Comparison of ENCODE assay signal across 19 cellular contexts in genomic region chr3:12384451-12385233, GRCh38.
"Had no signal": no experiment of that assay in that cellular context is flagged by ENCODE, and none has a peak within 500 bp of the region (broad histone marks: within the 10 kb centered on the region; RNA-seq: fewer than 3 reads in every experiment).

No MANE protein-coding gene starts in this region.

- H3K4me3 ChIP-seq: thoracic aorta, upper lobe of right lung had no signal

- H3K9me3 ChIP-seq: thoracic aorta, upper lobe of right lung had no signal

- H3K27ac Mint-ChIP-seq: activated B cell treated with CpG ODN at 0.5 μM for 24 hours; activated naive CD4-positive, alpha-beta T cell treated with anti-CD3 and anti-CD28 coated beads, Interleukin-2, amount 10 ng/mL, durations not matched to agents 7 days and 5 days; brain; nephron; stimulated activated naive CD8-positive, alpha-beta T cell treated with anti-CD3 and anti-CD28 coated beads, Interleukin-15, Interleukin-2, amounts not matched to agents 100 ng/mL and 50 ng/mL, for 24 hours had no signal

- ATAC-seq: foreskin keratinocyte, upper lobe of right lung had no signal

- DNase-seq: activated B cell treated with CpG ODN at 0.5 μM for 24 hours; activated naive CD4-positive, alpha-beta T cell treated with anti-CD3 and anti-CD28 coated beads, Interleukin-2, amount 10 ng/mL, durations not matched to agents 7 days and 5 days; amniotic stem cell; cortex of kidney; effector CD8-positive, alpha-beta T cell; foreskin keratinocyte; glutamatergic neuron; nucleus accumbens; posterior cingulate gyrus; retina; SIG-M5; stimulated activated CD4-positive, alpha-beta T cell treated with anti-CD3 and anti-CD28 coated beads, Interleukin-4, amount 100 ng/mL, for 24 hours; stimulated activated CD8-positive, alpha-beta memory T cell treated with anti-CD3 and anti-CD28 coated beads, Interleukin-4, amount 100 ng/mL, for 48 hours; upper lobe of right lung had no signal

- H3K9me3 Mint-ChIP-seq: activated naive CD4-positive, alpha-beta T cell treated with anti-CD3 and anti-CD28 coated beads, Interleukin-2, amount 10 ng/mL, durations not matched to agents 7 days and 5 days; central memory CD8-positive, alpha-beta T cell; stimulated activated naive CD8-positive, alpha-beta T cell treated with anti-CD3 and anti-CD28 coated beads, Interleukin-15, Interleukin-2, amounts not matched to agents 100 ng/mL and 50 ng/mL, for 24 hours had no signal

- H3K4me3 Mint-ChIP-seq: activated B cell treated with CpG ODN at 0.5 μM for 24 hours; activated naive CD4-positive, alpha-beta T cell treated with anti-CD3 and anti-CD28 coated beads, Interleukin-2, amount 10 ng/mL, durations not matched to agents 7 days and 5 days; brain; central memory CD8-positive, alpha-beta T cell; nephron; stimulated activated naive CD8-positive, alpha-beta T cell treated with anti-CD3 and anti-CD28 coated beads, Interleukin-15, Interleukin-2, amounts not matched to agents 100 ng/mL and 50 ng/mL, for 24 hours had no signal

- H3K36me3 ChIP-seq: thoracic aorta, upper lobe of right lung had no signal

- H3K36me3 Mint-ChIP-seq: activated naive CD4-positive, alpha-beta T cell treated with anti-CD3 and anti-CD28 coated beads, Interleukin-2, amount 10 ng/mL, durations not matched to agents 7 days and 5 days; brain had no signal

- H3K27ac ChIP-seq: foreskin keratinocyte, thoracic aorta, upper lobe of right lung had no signal

- H3K27me3 ChIP-seq: upper lobe of right lung had no signal

- H3K4me1 Mint-ChIP-seq: activated naive CD4-positive, alpha-beta T cell treated with anti-CD3 and anti-CD28 coated beads, Interleukin-2, amount 10 ng/mL, durations not matched to agents 7 days and 5 days; brain; central memory CD8-positive, alpha-beta T cell; nephron had no signal
